ENCODE assay signal across 8 cellular contexts in the genomic region with DNA sequence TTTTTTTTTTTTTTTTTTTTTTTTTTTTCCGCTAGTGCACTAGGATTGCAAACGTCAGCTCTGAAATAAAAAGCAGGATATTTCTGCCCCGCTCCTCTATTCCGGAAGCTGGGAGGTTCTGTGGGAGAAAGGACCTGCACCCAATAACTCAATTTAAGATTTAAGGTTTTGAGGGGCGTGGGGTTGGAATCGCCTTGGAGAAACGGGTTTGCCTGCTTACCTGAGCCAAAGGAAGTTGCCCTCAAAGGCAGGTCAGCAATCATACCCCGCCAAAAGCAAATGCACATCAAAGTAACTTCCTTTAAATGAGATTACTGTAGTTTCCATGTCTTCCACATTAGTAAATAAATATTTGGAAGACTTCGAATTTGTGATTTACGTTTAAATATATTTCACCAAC. TPM values are rescaled to one million over a fixed set of nuclear protein-coding genes. Genes with fewer than 3 reads are reported as not detected.
A peak's percentile ranks its signal among the peaks of the same experiment; 100 is the strongest.
DNase-seq lines count a peak whose midpoint lies in the region; ATAC-seq and TF ChIP-seq lines count a peak whose summit lies in the region.

No MANE protein-coding gene starts in this region.

- DNase-seq in CD8-positive, alpha-beta T cell = no peak
- DNase-seq in NT2/D1 (ENCODE audit: low read depth, low spot score) = no peak
- no peak for DNase-seq in endodermal cell
- DNase-seq in natural killer cell treated with Interleukin-12 subunit alpha and Interleukin-12 subunit beta and Interleukin-15 and Interleukin-18, amount 100 ng/mL, for 72 hours (ENCODE audit: low spot score) = no peak
- no peak for DNase-seq in GDM1 (lab: John Stamatoyannopoulos, UW)

- ATAC-seq in CD8-positive, alpha-beta T cell = no peak
- no peak for ATAC-seq in natural killer cell treated with Interleukin-12 subunit alpha and Interleukin-12 subunit beta and Interleukin-15 and Interleukin-18, amount 100 ng/mL, for 72 hours
- ATAC-seq in GM21367 (IDR thresholded peaks at IDR 0.05; ENCODE audit: unreplicated experiment) = no peak
- ATAC-seq in HG02885 (IDR thresholded peaks at IDR 0.05; ENCODE audit: poor library complexity, unreplicated experiment) = no peak
- no peak for ATAC-seq in GM18498 (IDR thresholded peaks at IDR 0.05; ENCODE audit: unreplicated experiment)

- no peaks in the 10 kb centered on the region for H3K36me3 ChIP-seq in CD8-positive, alpha-beta T cell (ENCODE audit: insufficient read depth, low read length)
- H3K36me3 ChIP-seq in NT2/D1 (ENCODE audit: insufficient read depth, insufficient read length, low read length) (no peaks in the 10 kb centered on the region), endodermal cell (ENCODE audit: control insufficient read depth, insufficient read depth, low read length) (no peaks in the 10 kb centered on the region)

- peaks cover 17% of the 10 kb centered on the region for H3K4me1 Mint-ChIP-seq in CD8-positive, alpha-beta T cell (ENCODE audit: low read depth)
- peaks cover 24% of the 10 kb centered on the region for H3K4me1 Mint-ChIP-seq in endodermal cell
- H3K4me1 Mint-ChIP-seq in natural killer cell treated with Interleukin-12 subunit alpha and Interleukin-12 subunit beta and Interleukin-15 and Interleukin-18, amount 100 ng/mL, for 72 hours (ENCODE audit: low read depth in 2 of 2) = peaks cover 8 to 12% of the 10 kb centered on the region in 2 donors

- H3K36me3 Mint-ChIP-seq in CD8-positive, alpha-beta T cell = no peaks in the 10 kb centered on the region
- no peaks in the 10 kb centered on the region for H3K36me3 Mint-ChIP-seq in endodermal cell (ENCODE audit: low read depth)
- no peaks in the 10 kb centered on the region for H3K36me3 Mint-ChIP-seq in natural killer cell treated with Interleukin-12 subunit alpha and Interleukin-12 subunit beta and Interleukin-15 and Interleukin-18, amount 100 ng/mL, for 72 hours

- no peak overlapping the region for H3K4me3 ChIP-seq in CD8-positive, alpha-beta T cell (ENCODE audit: low read depth, low read length)
- H3K4me3 ChIP-seq in NT2/D1 (ENCODE audit: insufficient read length, low read depth) = peak overlapping the region; percentile 77
- H3K4me3 ChIP-seq in endodermal cell (ENCODE audit: low read length) = peak overlapping the region; percentile 87

- 30% methylated on average over 9 of the region's 10 CpGs; no CpG with 5 or more reads in 1 of the 2 experiments for WGBS in endodermal cell (ENCODE audit: insufficient coverage in 1 of 2, insufficient read length in 1 of 2), 2 experiments

- CTCF ChIA-PET in CD8-positive, alpha-beta T cell (lab: Charles Lee) = no interaction called here

- peaks cover 9% of the 10 kb centered on the region for H3K4me1 ChIP-seq in CD8-positive, alpha-beta T cell (ENCODE audit: insufficient read depth, low read length)
- no peaks in the 10 kb centered on the region for H3K4me1 ChIP-seq in NT2/D1 (ENCODE audit: insufficient read depth, insufficient read length)
- H3K4me1 ChIP-seq in endodermal cell (ENCODE audit: control insufficient read depth, insufficient read depth, low read length) = no peaks in the 10 kb centered on the region

- H3K27ac Mint-ChIP-seq in CD8-positive, alpha-beta T cell = no peak overlapping the region
- H3K27ac Mint-ChIP-seq in endodermal cell = no peak overlapping the region
- no peak overlapping the region for H3K27ac Mint-ChIP-seq in natural killer cell treated with Interleukin-12 subunit alpha and Interleukin-12 subunit beta and Interleukin-15 and Interleukin-18, amount 100 ng/mL, for 72 hours

- TF ChIP-seq CTCF in CD8-positive, alpha-beta T cell (IDR thresholded peaks at IDR 0.05) = no peak
- TF ChIP-seq CTCF in endodermal cell (conservative IDR thresholded peaks at IDR 0.05) = no peak

- intact Hi-C loops in CD8-positive, alpha-beta T cell (cut with DNase I, micrococcal nuclease) = loop anchor here in 1 of 2 experiments (10.0 kb wide), 1 partner anchor 55 kb away; no protein-coding TSS in a partner anchor

- H3K27me3 Mint-ChIP-seq in CD8-positive, alpha-beta T cell (ENCODE audit: low read depth) = peaks cover 28% of the 10 kb centered on the region
- H3K27me3 Mint-ChIP-seq in endodermal cell (ENCODE audit: insufficient read depth) = peaks cover 52% of the 10 kb centered on the region
- H3K27me3 Mint-ChIP-seq in natural killer cell treated with Interleukin-12 subunit alpha and Interleukin-12 subunit beta and Interleukin-15 and Interleukin-18, amount 100 ng/mL, for 72 hours = peaks cover 16 to 29% of the 10 kb centered on the region in 2 donors

- H3K9me3 ChIP-seq in CD8-positive, alpha-beta T cell (ENCODE audit: low read length) = no peaks in the 10 kb centered on the region
- H3K9me3 ChIP-seq in NT2/D1 (ENCODE audit: insufficient read depth, low read length) (no peaks in the 10 kb centered on the region), endodermal cell (ENCODE audit: control insufficient read depth, low read length) (no peaks in the 10 kb centered on the region)

- H3K27ac ChIP-seq in CD8-positive, alpha-beta T cell (ENCODE audit: low read depth, low read length) = no peak overlapping the region
- no peak overlapping the region for H3K27ac ChIP-seq in endodermal cell (ENCODE audit: low read depth, low read length)

- POLR2A ChIA-PET in CD8-positive, alpha-beta T cell (lab: Charles Lee) = no interaction called here

- peak overlapping the region; percentile 50 for H3K4me3 Mint-ChIP-seq in CD8-positive, alpha-beta T cell
- peak overlapping the region; percentile 75 for H3K4me3 Mint-ChIP-seq in endodermal cell
- H3K4me3 Mint-ChIP-seq in natural killer cell treated with Interleukin-12 subunit alpha and Interleukin-12 subunit beta and Interleukin-15 and Interleukin-18, amount 100 ng/mL, for 72 hours = peak overlapping the region; percentile 68

- no peaks in the 10 kb centered on the region for H3K9me3 Mint-ChIP-seq in CD8-positive, alpha-beta T cell
- no peaks in the 10 kb centered on the region for H3K9me3 Mint-ChIP-seq in endodermal cell
- no peaks in the 10 kb centered on the region for H3K9me3 Mint-ChIP-seq in natural killer cell treated with Interleukin-12 subunit alpha and Interleukin-12 subunit beta and Interleukin-15 and Interleukin-18, amount 100 ng/mL, for 72 hours

- peaks cover 9% of the 10 kb centered on the region for H3K27me3 ChIP-seq in CD8-positive, alpha-beta T cell (ENCODE audit: insufficient read depth, low read length)
- H3K27me3 ChIP-seq in NT2/D1 (ENCODE audit: insufficient read depth, insufficient read length) = peaks cover 56% of the 10 kb centered on the region
- peaks cover 44% of the 10 kb centered on the region for H3K27me3 ChIP-seq in endodermal cell (ENCODE audit: control insufficient read depth, insufficient read depth, low read length, poor library complexity, severe bottlenecking)

- H3K9ac ChIP-seq in NT2/D1 (ENCODE audit: insufficient read length, low read depth) (peak overlapping the region; percentile 65), endodermal cell (ENCODE audit: extremely low read depth, low read length, poor library complexity, severe bottlenecking) (no peak overlapping the region)

RNA-seq across cellular contexts. Expression of gene HS3ST1, which starts 1.0 kb away (rescaled TPM):
- total RNA-seq in CD8-positive, alpha-beta T cell = not detected
- 1 to 10 TPM; 1.3 to 2.8 TPM for total RNA-seq in endodermal cell
- polyA plus RNA-seq in endodermal cell (2013, experiment 1 of 2) = 5.7 TPM
- polyA plus RNA-seq in endodermal cell (2013, experiment 2 of 2) = 4.5 TPM
- total RNA-seq in natural killer cell treated with Interleukin-12 subunit alpha and Interleukin-12 subunit beta and Interleukin-15 and Interleukin-18, amount 100 ng/mL, for 72 hours = not detected
